Comparison of ENCODE assay signal across 30 cellular contexts in the genomic region with DNA sequence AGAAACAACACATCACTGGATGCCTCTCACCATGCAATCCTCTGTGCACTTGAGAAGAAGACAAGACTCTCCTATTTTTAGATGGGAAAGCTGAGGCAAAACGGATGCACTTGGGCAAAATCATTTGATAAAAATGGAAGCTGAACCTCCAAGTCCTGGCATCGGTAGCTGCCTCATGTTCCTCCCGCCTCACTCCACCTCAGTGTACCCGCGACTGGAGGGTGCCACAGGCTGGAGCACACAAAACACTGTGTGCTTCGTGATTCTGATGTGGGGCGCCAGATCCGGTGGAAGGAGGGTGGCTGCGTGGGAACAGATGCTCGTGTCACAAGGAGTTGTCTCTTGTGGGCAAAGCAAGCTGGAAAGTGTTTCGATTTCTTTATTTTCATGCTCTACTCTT. TPM values are rescaled to one million over a fixed set of nuclear protein-coding genes. Genes with fewer than 3 reads are reported as not detected.
"Had no signal": no experiment of that assay in that cellular context is flagged by ENCODE, and none has a peak within 500 bp of the region (broad histone marks: within the 10 kb centered on the region; RNA-seq: fewer than 3 reads in every experiment).

No MANE protein-coding gene starts in this region.

- H3K4me3 ChIP-seq: mucosa of descending colon, neural progenitor cell, psoas muscle, skin epidermis, thyroid gland had no signal

- H2AFZ ChIP-seq: neural progenitor cell had no signal

- H3K4me2 ChIP-seq: neural progenitor cell had no signal

- ATAC-seq: activated CD4-positive, alpha-beta T cell treated with anti-CD3 and anti-CD28 coated beads for 36 hours; activated T-cell treated with anti-CD3 and anti-CD28 coated beads, Interleukin-2, amount 50 U/mL, for 4 hours; effector memory CD8-positive, alpha-beta T cell; esophagus mucosa; mucosa of descending colon; naive thymus-derived CD4-positive, alpha-beta T cell; right cardiac atrium; stimulated activated naive B cell treated with anti-CD40 and anti-IgM and Interleukin-4, amounts not matched to agents 10 μg/mL and 1 μg/mL and 100 μg/mL, for 72 hours; T-helper 17 cell had no signal

- H3K9me3 ChIP-seq: mucosa of descending colon, psoas muscle, thyroid gland had no signal

- H3K9ac ChIP-seq: neural progenitor cell had no signal

- H3K36me3 ChIP-seq: neural progenitor cell, thyroid gland had no signal

- H3K4me1 ChIP-seq: psoas muscle had no signal

- H3K27ac ChIP-seq: neural progenitor cell, psoas muscle, thyroid gland had no signal

- H3K27me3 ChIP-seq: thyroid gland had no signal

- DNase-seq: activated B cell treated with CpG ODN at 0.5 μM for 24 hours; activated CD4-positive, alpha-beta T cell treated with anti-CD3 and anti-CD28 coated beads for 36 hours; activated CD4-positive, alpha-beta T cell treated with anti-CD3 and anti-CD28 coated beads, Interleukin-2, amount 50 U/mL, for 48 hours; activated CD8-positive, alpha-beta memory T cell treated with anti-CD3 and anti-CD28 coated beads, Interleukin-2, amount 50 U/mL, for 48 hours; activated naive CD4-positive, alpha-beta T cell treated with Interleukin-2 at 50 U/mL for 16 hours; activated naive CD8-positive, alpha-beta T cell treated with anti-CD3 and anti-CD28 coated beads, Interleukin-2, amount 10 ng/mL, durations not matched to agents 7 days and 5 days; activated T-cell treated with anti-CD3 and anti-CD28 coated beads, Interleukin-2, amount 50 U/mL, for 4 hours; effector memory CD8-positive, alpha-beta T cell; glutamatergic neuron; kidney glomerular epithelial cell; mucosa of descending colon; naive thymus-derived CD4-positive, alpha-beta T cell; right cardiac atrium; stimulated activated CD4-positive, alpha-beta T cell treated with anti-CD3 and anti-CD28 coated beads, Interleukin-15, amount 100 ng/mL, for 24 hours; stimulated activated naive B cell treated with anti-CD40 and anti-IgM and Interleukin-4, amounts not matched to agents 10 μg/mL and 1 μg/mL and 100 μg/mL, for 72 hours; SW 1271; T-helper 17 cell; thyroid gland had no signal

RNA-seq across cellular contexts. Expression of a gene that starts 41.3 kb away (rescaled TPM):
- total RNA-seq: activated B cell treated with CpG ODN at 0.5 μM for 24 hours; activated CD4-positive, alpha-beta T cell treated with anti-CD3 and anti-CD28 coated beads for 36 hours; activated CD8-positive, alpha-beta memory T cell treated with anti-CD3 and anti-CD28 coated beads for 36 hours; activated naive CD8-positive, alpha-beta T cell treated with anti-CD3 and anti-CD28 coated beads, Interleukin-2, amount 10 ng/mL, durations not matched to agents 7 days and 5 days; activated T-cell treated with anti-CD3 and anti-CD28 coated beads, Interleukin-2, amount 50 U/mL, for 4 hours; dermis microvascular lymphatic vessel endothelial cell; endothelial cell of umbilical vein; esophagus mucosa; frontal cortex; osteoblast; psoas muscle; right cardiac atrium; SK-MEL-5; thyroid gland; ureter had no signal
- polyA plus RNA-seq: endothelial cell of umbilical vein; liver; naive thymus-derived CD4-positive, alpha-beta T cell; psoas muscle; right cardiac atrium had no signal

RNA-seq across cellular contexts. Expression of a gene that starts 52.7 kb away (rescaled TPM):
- total RNA-seq: activated B cell treated with CpG ODN at 0.5 μM for 24 hours, endothelial cell of umbilical vein, osteoblast, SK-MEL-5 had no signal
- polyA plus RNA-seq: endothelial cell of umbilical vein, psoas muscle had no signal
